In the genomic region with DNA sequence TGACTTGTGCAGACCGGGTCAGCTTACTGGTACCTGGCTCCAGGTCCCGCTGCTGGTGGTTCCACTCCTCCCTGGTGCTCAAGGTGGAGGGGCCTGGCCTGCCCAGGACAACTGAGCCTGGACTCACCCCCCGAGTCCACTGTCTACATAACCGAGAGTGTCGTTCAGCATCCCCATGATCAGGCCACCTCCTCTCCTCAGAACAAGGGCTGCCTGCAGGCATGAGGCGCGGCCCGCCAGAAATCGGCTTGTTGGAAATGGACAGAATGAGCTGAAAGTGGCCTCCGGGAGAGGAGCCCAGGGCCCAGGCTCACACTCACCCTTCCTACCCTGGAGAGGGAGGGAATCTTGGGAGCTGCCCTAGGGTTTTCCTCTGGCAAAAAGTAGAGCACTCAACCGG, we compare ENCODE assay signal across 27 cellular contexts. TPM values are rescaled to one million over a fixed set of nuclear protein-coding genes. Genes with fewer than 3 reads are reported as not detected.
"Had no signal": no experiment of that assay in that cellular context is flagged by ENCODE, and none has a peak within 500 bp of the region (broad histone marks: within the 10 kb centered on the region; RNA-seq: fewer than 3 reads in every experiment).

No MANE protein-coding gene starts in this region.

- H3K4me2 ChIP-seq: smooth muscle cell had no signal

- H3K27me3 ChIP-seq: pancreas, right atrium auricular region, thyroid gland, upper lobe of left lung, vagina had no signal

- FAIRE-seq: pancreas had no signal

- ATAC-seq: naive thymus-derived CD8-positive, alpha-beta T cell; natural killer cell treated with Interleukin-12 subunit alpha and Interleukin-12 subunit beta and Interleukin-15 and Interleukin-18, amount 100 ng/mL, for 72 hours; pancreas; sciatic nerve; stimulated activated effector memory CD8-positive, alpha-beta T cell treated with anti-CD3 and anti-CD28 coated beads, Interleukin-12 subunit alpha, Interleukin-12 subunit beta, amount 100 ng/mL, for 72 hours; stimulated activated naive B cell treated with anti-CD40 and anti-IgM and Interleukin-4, amounts not matched to agents 10 μg/mL and 1 μg/mL and 100 μg/mL, for 72 hours had no signal

- H3K9me3 ChIP-seq: pancreas, prostate gland, right atrium auricular region, stomach, thoracic aorta, thyroid gland, tibial nerve, upper lobe of left lung, vagina had no signal

- H3K4me1 ChIP-seq: pancreas, prostate gland, right atrium auricular region, stomach, thyroid gland, tibial nerve, upper lobe of left lung, vagina had no signal

- H3K36me3 ChIP-seq: pancreas, prostate gland, right atrium auricular region, stomach, thoracic aorta, thyroid gland, tibial nerve, upper lobe of left lung, vagina had no signal

- DNase-seq: naive B cell; naive thymus-derived CD8-positive, alpha-beta T cell; nephron progenitor cell; occipital lobe; pancreas; retina; stimulated activated CD4-positive, alpha-beta T cell treated with anti-CD3 and anti-CD28 coated beads, Interleukin-15, amount 100 ng/mL, for 24 hours; stimulated activated CD4-positive, alpha-beta T cell treated with anti-CD3 and anti-CD28 coated beads, Interleukin-2, amount 100 ng/mL, for 24 hours; stimulated activated CD4-positive, alpha-beta T cell treated with anti-CD3 and anti-CD28 coated beads, Interleukin-2, amount 100 ng/mL, for 48 hours; stimulated activated CD4-positive, alpha-beta T cell treated with anti-CD3 and anti-CD28 coated beads, Interleukin-4, amount 100 ng/mL, for 24 hours; stimulated activated naive B cell treated with anti-CD40 and anti-IgM and Interleukin-4, amounts not matched to agents 10 μg/mL and 1 μg/mL and 100 μg/mL, for 72 hours; stimulated activated naive CD4-positive, alpha-beta T cell treated with Interleukin-2 at 50 U/mL for 16 hours; stomach; thyroid gland; trophoblast cell had no signal

- H3K27ac ChIP-seq: pancreas, prostate gland, right atrium auricular region, skin epidermis, stomach, thoracic aorta, thyroid gland, tibial nerve, upper lobe of left lung, vagina had no signal

- H3K4me3 ChIP-seq: pancreas, prostate gland, right atrium auricular region, skin epidermis, smooth muscle cell, stomach, thoracic aorta, thyroid gland, tibial nerve, upper lobe of left lung, vagina had no signal

RNA-seq across cellular contexts. Expression of a gene that starts 38.9 kb away (rescaled TPM):
- total RNA-seq: osteocyte, smooth muscle cell had no signal
